In the genomic region with DNA sequence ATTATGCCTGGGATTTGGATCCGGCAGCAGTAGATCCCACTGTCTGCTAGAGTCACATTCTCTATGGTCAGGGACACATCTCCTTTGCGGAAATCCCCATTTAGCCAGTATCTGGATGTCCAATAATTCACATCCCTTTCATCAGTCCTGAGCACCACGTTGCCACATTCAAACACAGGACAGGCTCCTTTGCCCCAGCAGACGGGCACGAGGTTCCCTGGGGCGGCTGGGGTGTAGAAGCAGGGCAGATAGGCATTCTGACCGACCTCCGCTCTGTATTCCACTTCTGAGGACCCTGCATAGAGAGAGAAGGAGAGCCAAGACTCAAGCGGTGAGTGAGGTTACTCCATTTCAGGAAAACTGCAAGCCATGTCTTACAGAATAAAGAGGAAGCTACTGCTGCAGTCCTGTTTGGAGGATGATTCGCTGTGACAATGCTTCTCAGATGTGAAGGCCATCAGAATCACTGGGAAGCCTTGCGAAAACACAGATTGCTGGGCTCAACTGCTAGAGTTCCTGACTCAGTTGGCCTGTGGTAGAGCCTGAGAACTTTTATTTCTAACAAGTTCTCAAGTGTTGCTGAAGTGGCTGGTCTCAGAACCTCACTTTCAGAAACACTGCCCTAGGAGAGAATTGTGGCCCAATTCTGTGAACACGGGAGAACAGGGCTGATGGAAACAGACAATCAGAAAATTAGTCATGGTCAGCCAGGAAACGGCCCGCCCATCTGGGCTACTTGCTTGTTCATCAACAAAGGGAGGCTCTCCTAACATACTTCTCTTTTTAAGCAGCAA, we compare ENCODE assay signal across 1 cellular context.
TF ChIP-seq lines count a peak whose summit lies in the region.

No MANE protein-coding gene starts in this region.

TF ChIP-seq in K562, 482 proteins besides CTCF, POLR2A, EP300 and RAD21:
- TF ChIP-seq GTF2F1 (IDR thresholded peaks at IDR 0.05; ENCODE audit: low read depth, low read length): no peak
- TF ChIP-seq CBFB (CRISPR knock-in tag; IDR thresholded peaks at IDR 0.05): no peak
- TF ChIP-seq SMARCE1 (IDR thresholded peaks at IDR 0.05): no peak
- TF ChIP-seq, protein P1, sequence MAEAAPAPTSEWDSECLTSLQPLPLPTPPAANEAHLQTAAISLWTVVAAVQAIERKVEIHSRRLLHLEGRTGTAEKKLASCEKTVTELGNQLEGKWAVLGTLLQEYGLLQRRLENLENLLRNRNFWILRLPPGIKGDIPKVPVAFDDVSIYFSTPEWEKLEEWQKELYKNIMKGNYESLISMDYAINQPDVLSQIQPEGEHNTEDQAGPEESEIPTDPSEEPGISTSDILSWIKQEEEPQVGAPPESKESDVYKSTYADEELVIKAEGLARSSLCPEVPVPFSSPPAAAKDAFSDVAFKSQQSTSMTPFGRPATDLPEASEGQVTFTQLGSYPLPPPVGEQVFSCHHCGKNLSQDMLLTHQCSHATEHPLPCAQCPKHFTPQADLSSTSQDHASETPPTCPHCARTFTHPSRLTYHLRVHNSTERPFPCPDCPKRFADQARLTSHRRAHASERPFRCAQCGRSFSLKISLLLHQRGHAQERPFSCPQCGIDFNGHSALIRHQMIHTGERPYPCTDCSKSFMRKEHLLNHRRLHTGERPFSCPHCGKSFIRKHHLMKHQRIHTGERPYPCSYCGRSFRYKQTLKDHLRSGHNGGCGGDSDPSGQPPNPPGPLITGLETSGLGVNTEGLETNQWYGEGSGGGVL (CRISPR knock-in tag; IDR thresholded peaks at IDR 0.05): no peak
- TF ChIP-seq CCAR2 (IDR thresholded peaks at IDR 0.05; ENCODE audit: low read depth, low read length): no peak
- TF ChIP-seq TBL1XR1 (IDR thresholded peaks at IDR 0.05; ENCODE audit: low read length in 2 of 2): no peak
- no peak for TF ChIP-seq SRSF9 (IDR thresholded peaks at IDR 0.05; ENCODE audit: borderline replicate concordance, low read depth, low read length)
- TF ChIP-seq ZNF717 (CRISPR knock-in tag; IDR thresholded peaks at IDR 0.05): no peak
- no peak for TF ChIP-seq TAF15 (IDR thresholded peaks at IDR 0.05; ENCODE audit: low read depth, low read length)
- TF ChIP-seq, protein P2, sequence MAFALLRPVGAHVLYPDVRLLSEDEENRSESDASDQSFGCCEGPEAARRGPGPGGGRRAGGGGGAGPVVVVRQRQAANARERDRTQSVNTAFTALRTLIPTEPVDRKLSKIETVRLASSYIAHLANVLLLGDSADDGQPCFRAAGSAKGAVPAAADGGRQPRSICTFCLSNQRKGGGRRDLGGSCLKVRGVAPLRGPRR (CRISPR knock-in tag; IDR thresholded peaks at IDR 0.05): no peak
- TF ChIP-seq TARDBP (IDR thresholded peaks at IDR 0.05): no peak
- no peak for TF ChIP-seq CTBP1 (IDR thresholded peaks at IDR 0.05; ENCODE audit: borderline replicate concordance)
- TF ChIP-seq, protein P3, sequence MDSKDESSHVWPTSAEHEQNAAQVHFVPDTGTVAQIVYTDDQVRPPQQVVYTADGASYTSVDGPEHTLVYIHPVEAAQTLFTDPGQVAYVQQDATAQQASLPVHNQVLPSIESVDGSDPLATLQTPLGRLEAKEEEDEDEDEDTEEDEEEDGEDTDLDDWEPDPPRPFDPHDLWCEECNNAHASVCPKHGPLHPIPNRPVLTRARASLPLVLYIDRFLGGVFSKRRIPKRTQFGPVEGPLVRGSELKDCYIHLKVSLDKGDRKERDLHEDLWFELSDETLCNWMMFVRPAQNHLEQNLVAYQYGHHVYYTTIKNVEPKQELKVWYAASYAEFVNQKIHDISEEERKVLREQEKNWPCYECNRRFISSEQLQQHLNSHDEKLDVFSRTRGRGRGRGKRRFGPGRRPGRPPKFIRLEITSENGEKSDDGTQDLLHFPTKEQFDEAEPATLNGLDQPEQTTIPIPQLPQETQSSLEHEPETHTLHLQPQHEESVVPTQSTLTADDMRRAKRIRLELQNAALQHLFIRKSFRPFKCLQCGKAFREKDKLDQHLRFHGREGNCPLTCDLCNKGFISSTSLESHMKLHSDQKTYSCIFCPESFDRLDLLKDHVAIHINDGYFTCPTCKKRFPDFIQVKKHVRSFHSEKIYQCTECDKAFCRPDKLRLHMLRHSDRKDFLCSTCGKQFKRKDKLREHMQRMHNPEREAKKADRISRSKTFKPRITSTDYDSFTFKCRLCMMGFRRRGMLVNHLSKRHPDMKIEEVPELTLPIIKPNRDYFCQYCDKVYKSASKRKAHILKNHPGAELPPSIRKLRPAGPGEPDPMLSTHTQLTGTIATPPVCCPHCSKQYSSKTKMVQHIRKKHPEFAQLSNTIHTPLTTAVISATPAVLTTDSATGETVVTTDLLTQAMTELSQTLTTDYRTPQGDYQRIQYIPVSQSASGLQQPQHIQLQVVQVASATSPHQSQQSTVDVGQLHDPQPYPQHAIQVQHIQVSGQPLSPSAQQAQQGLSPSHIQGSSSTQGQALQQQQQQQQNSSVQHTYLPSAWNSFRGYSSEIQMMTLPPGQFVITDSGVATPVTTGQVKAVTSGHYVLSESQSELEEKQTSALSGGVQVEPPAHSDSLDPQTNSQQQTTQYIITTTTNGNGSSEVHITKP (IDR thresholded peaks at IDR 0.05; ENCODE audit: partially characterized antibody): no peak
